8 cellular contexts compared by ENCODE assay signal in genomic region chr22:34306361-34306760, GRCh38.
"Had no signal": no experiment of that assay in that cellular context is flagged by ENCODE, and none has a peak within 500 bp of the region (broad histone marks: within the 10 kb centered on the region; RNA-seq: fewer than 3 reads in every experiment).

No MANE protein-coding gene starts in this region.

- H3K4me3 ChIP-seq: GM23248, GM23338, HAP-1 had no signal

- DNase-seq: GM23248, GOT3, H7, H9, HCEC 1CT, HFFc6 had no signal

- H3K27ac ChIP-seq: GM23248 had no signal

- H3K9me3 ChIP-seq: HAP-1 had no signal

- H3K36me3 ChIP-seq: HAP-1 had no signal

- H3K4me1 ChIP-seq: HAP-1 had no signal
